ENCODE assay signal across 1 cellular context in the genomic region with DNA sequence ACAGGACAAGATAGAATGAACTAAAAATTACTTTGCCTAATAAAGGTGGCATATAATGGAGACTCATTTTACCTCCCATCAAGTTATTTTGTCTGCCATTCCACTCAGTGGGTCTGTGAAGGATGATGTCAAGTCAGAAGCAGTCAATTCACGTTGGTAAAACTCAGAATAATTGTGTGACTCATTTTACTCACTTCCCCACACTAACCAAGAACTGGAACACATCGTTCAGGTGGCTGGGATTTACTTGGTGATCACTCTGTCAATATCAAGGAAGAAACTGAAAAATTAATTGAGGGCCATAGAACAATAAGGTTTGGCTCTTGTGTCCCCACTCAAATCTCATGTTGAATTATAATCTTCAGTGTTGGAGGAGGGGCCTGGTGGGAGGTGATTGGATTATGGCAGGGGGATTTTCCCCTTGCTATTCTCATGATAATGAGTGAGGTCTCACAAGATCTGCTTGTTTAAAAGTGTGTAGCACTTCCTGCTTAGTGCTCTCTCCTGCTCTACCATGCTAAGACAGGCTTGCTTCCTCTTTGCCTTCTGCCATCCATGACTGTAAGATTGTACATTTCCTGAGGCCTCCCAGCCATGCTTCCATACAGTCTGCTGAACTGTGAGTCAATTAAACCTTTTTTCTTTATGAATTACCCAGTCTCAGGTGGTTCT.
TF ChIP-seq lines count a peak whose summit lies in the region.

No MANE protein-coding gene starts in this region.

TF ChIP-seq in GM23338, 12 proteins besides CTCF, POLR2A, EP300 and RAD21 (continued from another document):
- TF ChIP-seq, protein P1, sequence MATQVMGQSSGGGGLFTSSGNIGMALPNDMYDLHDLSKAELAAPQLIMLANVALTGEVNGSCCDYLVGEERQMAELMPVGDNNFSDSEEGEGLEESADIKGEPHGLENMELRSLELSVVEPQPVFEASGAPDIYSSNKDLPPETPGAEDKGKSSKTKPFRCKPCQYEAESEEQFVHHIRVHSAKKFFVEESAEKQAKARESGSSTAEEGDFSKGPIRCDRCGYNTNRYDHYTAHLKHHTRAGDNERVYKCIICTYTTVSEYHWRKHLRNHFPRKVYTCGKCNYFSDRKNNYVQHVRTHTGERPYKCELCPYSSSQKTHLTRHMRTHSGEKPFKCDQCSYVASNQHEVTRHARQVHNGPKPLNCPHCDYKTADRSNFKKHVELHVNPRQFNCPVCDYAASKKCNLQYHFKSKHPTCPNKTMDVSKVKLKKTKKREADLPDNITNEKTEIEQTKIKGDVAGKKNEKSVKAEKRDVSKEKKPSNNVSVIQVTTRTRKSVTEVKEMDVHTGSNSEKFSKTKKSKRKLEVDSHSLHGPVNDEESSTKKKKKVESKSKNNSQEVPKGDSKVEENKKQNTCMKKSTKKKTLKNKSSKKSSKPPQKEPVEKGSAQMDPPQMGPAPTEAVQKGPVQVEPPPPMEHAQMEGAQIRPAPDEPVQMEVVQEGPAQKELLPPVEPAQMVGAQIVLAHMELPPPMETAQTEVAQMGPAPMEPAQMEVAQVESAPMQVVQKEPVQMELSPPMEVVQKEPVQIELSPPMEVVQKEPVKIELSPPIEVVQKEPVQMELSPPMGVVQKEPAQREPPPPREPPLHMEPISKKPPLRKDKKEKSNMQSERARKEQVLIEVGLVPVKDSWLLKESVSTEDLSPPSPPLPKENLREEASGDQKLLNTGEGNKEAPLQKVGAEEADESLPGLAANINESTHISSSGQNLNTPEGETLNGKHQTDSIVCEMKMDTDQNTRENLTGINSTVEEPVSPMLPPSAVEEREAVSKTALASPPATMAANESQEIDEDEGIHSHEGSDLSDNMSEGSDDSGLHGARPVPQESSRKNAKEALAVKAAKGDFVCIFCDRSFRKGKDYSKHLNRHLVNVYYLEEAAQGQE (IDR thresholded peaks at IDR 0.05; ENCODE audit: unreplicated experiment) = no peak
